Comparison of ENCODE assay signal across 31 cellular contexts in the genomic region with DNA sequence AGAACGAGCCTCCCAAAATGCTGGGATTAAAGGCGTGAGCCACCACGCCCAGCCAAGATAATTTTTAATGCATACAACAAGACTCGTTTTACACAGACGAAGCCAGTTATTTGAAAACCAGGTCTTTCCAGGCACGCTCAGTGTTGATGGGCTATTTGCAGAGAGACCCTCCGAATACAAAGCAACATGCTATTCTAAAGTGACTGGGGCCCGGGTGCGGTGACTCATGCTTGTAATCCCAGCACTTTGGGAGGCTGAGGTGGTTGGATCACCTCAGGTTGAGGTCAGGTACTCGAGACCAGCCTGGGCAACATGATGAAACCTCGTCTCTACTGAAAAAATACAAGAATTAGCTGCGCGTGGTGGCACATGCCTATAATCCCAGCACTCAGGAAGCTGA. TPM values are rescaled to one million over a fixed set of nuclear protein-coding genes. Genes with fewer than 3 reads are reported as not detected.
"Had no signal": no experiment of that assay in that cellular context is flagged by ENCODE, and none has a peak within 500 bp of the region (broad histone marks: within the 10 kb centered on the region; RNA-seq: fewer than 3 reads in every experiment).

No MANE protein-coding gene starts in this region.

- H3K4me1 ChIP-seq: ascending aorta, lower lobe of right lung, sigmoid colon, transverse colon, uterus had no signal

- H3K27me3 Mint-ChIP-seq: activated CD4-positive, alpha-beta memory T cell treated with anti-CD3 and anti-CD28 coated beads for 36 hours had no signal

- H3K4me3 Mint-ChIP-seq: activated CD4-positive, alpha-beta memory T cell treated with anti-CD3 and anti-CD28 coated beads for 36 hours; activated CD4-positive, alpha-beta T cell treated with anti-CD3 and anti-CD28 coated beads, Interleukin-2, amount 10 ng/mL, durations not matched to agents 24 days and 14 days; activated naive CD4-positive, alpha-beta T cell treated with anti-CD3 and anti-CD28 coated beads, Interleukin-2, amount 10 ng/mL, durations not matched to agents 7 days and 5 days; activated naive CD8-positive, alpha-beta T cell treated with anti-CD3 and anti-CD28 coated beads, Interleukin-2, amount 10 ng/mL, durations not matched to agents 7 days and 5 days; activated T-helper 1 cell treated with anti-CD3 and anti-CD28 coated beads, Interleukin-12 subunit alpha, Interleukin-12 subunit beta, Interleukin-2, Interleukin-4 antibody, amounts not matched to agents 30 ng/mL and 10 ng/mL and 1 ng/mL, durations not matched to agents 14 hours and 24 hours and 36 hours; brain; natural killer cell treated with Interleukin-12 subunit alpha and Interleukin-12 subunit beta and Interleukin-15 and Interleukin-18, amount 100 ng/mL, for 72 hours; stimulated activated effector memory CD8-positive, alpha-beta T cell treated with anti-CD3 and anti-CD28 coated beads, Interleukin-12 subunit alpha, Interleukin-12 subunit beta, amount 100 ng/mL, for 72 hours; stimulated activated naive CD8-positive, alpha-beta T cell treated with anti-CD3 and anti-CD28 coated beads, Interleukin-15, amount 100 ng/mL, for 72 hours; T-helper 1 cell treated with Interleukin-12 subunit alpha and Interleukin-12 subunit beta and Interleukin-4 antibody, amounts not matched to agents 30 μg/mL and 1 μg/mL, for 36 hours had no signal

- H3K9me3 Mint-ChIP-seq: activated CD4-positive, alpha-beta memory T cell treated with anti-CD3 and anti-CD28 coated beads for 36 hours; activated CD4-positive, alpha-beta T cell treated with anti-CD3 and anti-CD28 coated beads, Interleukin-2, amount 10 ng/mL, durations not matched to agents 24 days and 14 days; activated naive CD4-positive, alpha-beta T cell treated with anti-CD3 and anti-CD28 coated beads, Interleukin-2, amount 10 ng/mL, durations not matched to agents 7 days and 5 days; activated naive CD8-positive, alpha-beta T cell treated with anti-CD3 and anti-CD28 coated beads, Interleukin-2, amount 10 ng/mL, durations not matched to agents 7 days and 5 days; activated T-helper 1 cell treated with anti-CD3 and anti-CD28 coated beads, Interleukin-12 subunit alpha, Interleukin-12 subunit beta, Interleukin-2, Interleukin-4 antibody, amounts not matched to agents 30 ng/mL and 10 ng/mL and 1 ng/mL, durations not matched to agents 14 hours and 24 hours and 36 hours; brain; natural killer cell treated with Interleukin-12 subunit alpha and Interleukin-12 subunit beta and Interleukin-15 and Interleukin-18, amount 100 ng/mL, for 72 hours; stimulated activated effector memory CD8-positive, alpha-beta T cell treated with anti-CD3 and anti-CD28 coated beads, Interleukin-12 subunit alpha, Interleukin-12 subunit beta, amount 100 ng/mL, for 72 hours; stimulated activated naive CD8-positive, alpha-beta T cell treated with anti-CD3 and anti-CD28 coated beads, Interleukin-15, amount 100 ng/mL, for 72 hours; T-helper 1 cell treated with Interleukin-12 subunit alpha and Interleukin-12 subunit beta and Interleukin-4 antibody, amounts not matched to agents 30 μg/mL and 1 μg/mL, for 36 hours had no signal

- FAIRE-seq: endothelial cell of umbilical vein, keratinocyte, small intestine had no signal

- H3K4me1 Mint-ChIP-seq: activated naive CD4-positive, alpha-beta T cell treated with anti-CD3 and anti-CD28 coated beads, Interleukin-2, amount 10 ng/mL, durations not matched to agents 7 days and 5 days had no signal

- H3K27ac ChIP-seq: ascending aorta, lower lobe of right lung, sigmoid colon, transverse colon, uterus, WERI-Rb-1 had no signal

- H3K36me3 Mint-ChIP-seq: activated CD4-positive, alpha-beta memory T cell treated with anti-CD3 and anti-CD28 coated beads for 36 hours; activated naive CD4-positive, alpha-beta T cell treated with anti-CD3 and anti-CD28 coated beads, Interleukin-2, amount 10 ng/mL, durations not matched to agents 7 days and 5 days; activated naive CD8-positive, alpha-beta T cell treated with anti-CD3 and anti-CD28 coated beads, Interleukin-2, amount 10 ng/mL, durations not matched to agents 7 days and 5 days; brain; natural killer cell treated with Interleukin-12 subunit alpha and Interleukin-12 subunit beta and Interleukin-15 and Interleukin-18, amount 100 ng/mL, for 72 hours; stimulated activated effector memory CD8-positive, alpha-beta T cell treated with anti-CD3 and anti-CD28 coated beads, Interleukin-12 subunit alpha, Interleukin-12 subunit beta, amount 100 ng/mL, for 72 hours had no signal

- DNase-seq: activated CD4-positive, alpha-beta memory T cell treated with anti-CD3 and anti-CD28 coated beads for 36 hours; activated CD4-positive, alpha-beta T cell treated with anti-CD3 and anti-CD28 coated beads, Interleukin-2, amount 10 ng/mL, durations not matched to agents 24 days and 14 days; activated CD4-positive, CD25-positive, alpha-beta regulatory T cell treated with anti-CD3 and anti-CD28 coated beads, Interleukin-2, amount 50 U/mL, for 72 hours; activated CD8-positive, alpha-beta memory T cell treated with anti-CD3 and anti-CD28 coated beads, Interleukin-2, amount 50 U/mL, for 4 hours; activated effector memory CD4-positive, alpha-beta T cell treated with anti-CD3 and anti-CD28 coated beads, Interleukin-2, amount 50 U/mL, for 16 hours; activated naive CD4-positive, alpha-beta T cell treated with anti-CD3 and anti-CD28 coated beads, Interleukin-2, amount 10 ng/mL, durations not matched to agents 7 days and 5 days; activated naive CD8-positive, alpha-beta T cell treated with anti-CD3 and anti-CD28 coated beads, Interleukin-2, amount 10 ng/mL, durations not matched to agents 7 days and 5 days; activated T-cell treated with anti-CD3 and anti-CD28 coated beads, Interleukin-2, amount 50 U/mL, for 1 hour; left cardiac atrium; lower lobe of right lung; sigmoid colon; stimulated activated CD4-positive, alpha-beta T cell treated with anti-CD3 and anti-CD28 coated beads, Interleukin-4, amount 100 ng/mL, for 24 hours; stimulated activated naive CD8-positive, alpha-beta T cell treated with anti-CD3 and anti-CD28 coated beads, Interleukin-15, amount 100 ng/mL, for 72 hours; T-helper 9 cell; uterus; WERI-Rb-1 had no signal

- H3K27ac Mint-ChIP-seq: activated CD4-positive, alpha-beta memory T cell treated with anti-CD3 and anti-CD28 coated beads for 36 hours; activated CD4-positive, alpha-beta T cell treated with anti-CD3 and anti-CD28 coated beads, Interleukin-2, amount 10 ng/mL, durations not matched to agents 24 days and 14 days; activated naive CD4-positive, alpha-beta T cell treated with anti-CD3 and anti-CD28 coated beads, Interleukin-2, amount 10 ng/mL, durations not matched to agents 7 days and 5 days; activated naive CD8-positive, alpha-beta T cell treated with anti-CD3 and anti-CD28 coated beads, Interleukin-2, amount 10 ng/mL, durations not matched to agents 7 days and 5 days; activated T-helper 1 cell treated with anti-CD3 and anti-CD28 coated beads, Interleukin-12 subunit alpha, Interleukin-12 subunit beta, Interleukin-2, Interleukin-4 antibody, amounts not matched to agents 30 ng/mL and 10 ng/mL and 1 ng/mL, durations not matched to agents 14 hours and 24 hours and 36 hours; brain; natural killer cell treated with Interleukin-12 subunit alpha and Interleukin-12 subunit beta and Interleukin-15 and Interleukin-18, amount 100 ng/mL, for 72 hours; stimulated activated naive CD8-positive, alpha-beta T cell treated with anti-CD3 and anti-CD28 coated beads, Interleukin-15, amount 100 ng/mL, for 72 hours; T-helper 1 cell treated with Interleukin-12 subunit alpha and Interleukin-12 subunit beta and Interleukin-4 antibody, amounts not matched to agents 30 μg/mL and 1 μg/mL, for 36 hours had no signal

- H3K9me3 ChIP-seq: ascending aorta, lower lobe of right lung, mucosa of descending colon, sigmoid colon, transverse colon, uterus had no signal

- H3K4me3 ChIP-seq: ascending aorta, lower lobe of right lung, mucosa of descending colon, sigmoid colon, transverse colon, uterus had no signal

- H3K27me3 ChIP-seq: ascending aorta, transverse colon, uterus had no signal

- H3K36me3 ChIP-seq: ascending aorta, lower lobe of right lung, sigmoid colon, transverse colon, uterus, WERI-Rb-1 had no signal

RNA-seq across cellular contexts. Expression of a gene that starts 0.8 kb away (rescaled TPM):
- total RNA-seq: activated CD4-positive, alpha-beta memory T cell treated with anti-CD3 and anti-CD28 coated beads for 36 hours; activated CD4-positive, alpha-beta T cell treated with anti-CD3 and anti-CD28 coated beads, Interleukin-2, amount 10 ng/mL, durations not matched to agents 24 days and 14 days; activated CD8-positive, alpha-beta memory T cell treated with anti-CD3 and anti-CD28 coated beads for 36 hours; activated naive CD8-positive, alpha-beta T cell treated with anti-CD3 and anti-CD28 coated beads, Interleukin-2, amount 10 ng/mL, durations not matched to agents 7 days and 5 days; activated T-helper 1 cell treated with anti-CD3 and anti-CD28 coated beads, Interleukin-12 subunit alpha, Interleukin-12 subunit beta, Interleukin-2, Interleukin-4 antibody, amounts not matched to agents 30 ng/mL and 10 ng/mL and 1 ng/mL, durations not matched to agents 14 hours and 24 hours and 36 hours; ascending aorta; endothelial cell of umbilical vein; myocyte; natural killer cell treated with Interleukin-12 subunit alpha and Interleukin-12 subunit beta and Interleukin-15 and Interleukin-18, amount 100 ng/mL, for 72 hours; renal cortical epithelial cell; uterus had no signal
- polyA plus RNA-seq: endothelial cell of umbilical vein had no signal

RNA-seq across cellular contexts. Expression of a gene that starts 47.2 kb away (rescaled TPM):
- total RNA-seq: activated CD4-positive, alpha-beta T cell treated with anti-CD3 and anti-CD28 coated beads, Interleukin-2, amount 10 ng/mL, durations not matched to agents 24 days and 14 days; activated naive CD8-positive, alpha-beta T cell treated with anti-CD3 and anti-CD28 coated beads, Interleukin-2, amount 10 ng/mL, durations not matched to agents 7 days and 5 days; ascending aorta; cardiac septum; endothelial cell of umbilical vein; lower lobe of right lung; mucosa of descending colon; myocyte; natural killer cell treated with Interleukin-12 subunit alpha and Interleukin-12 subunit beta and Interleukin-15 and Interleukin-18, amount 100 ng/mL, for 72 hours; renal cortical epithelial cell; transverse colon had no signal
- polyA plus RNA-seq: keratinocyte had no signal
